In genomic region chr19:8321067-8321759, GRCh38 we compare ENCODE assay signal across 1 cellular context.
A peak's percentile ranks its signal among the peaks of the same experiment; 100 is the strongest.
TF ChIP-seq lines count a peak whose summit lies in the region.

NDUFA7 (minus strand) TSS chr19:8321375; CDS start chr19:8321358, 17 bp downstream.
RPS28 (plus strand) TSS chr19:8321496; CDS start chr19:8321531, 35 bp downstream.

TF ChIP-seq in HepG2, 621 proteins besides CTCF, POLR2A, EP300 and RAD21 (continued from another document and continues in another):
- TF ChIP-seq ZBED4 (CRISPR knock-in tag; IDR thresholded peaks at IDR 0.05; ENCODE audit: borderline replicate concordance) (no peak), MTA3 (CRISPR knock-in tag; IDR thresholded peaks at IDR 0.05) (no peak), ZNF512B (CRISPR knock-in tag; IDR thresholded peaks at IDR 0.05; ENCODE audit: borderline replicate concordance) (no peak), PLRG1 (conservative IDR thresholded peaks at IDR 0.05) (no peak), ZNF292 (CRISPR knock-in tag; IDR thresholded peaks at IDR 0.05; ENCODE audit: borderline replicate concordance, low read depth) (0 out of 2 replicates have a peak, but pooled peaks have one; percentile 28), ZNF850 (CRISPR knock-in tag; conservative IDR thresholded peaks at IDR 0.05) (peak; percentile 74; the same call in 1 of the 2 replicates), NFYB (CRISPR knock-in tag; IDR thresholded peaks at IDR 0.05) (peak; percentile 49; the same call in 1 of the 2 replicates), CREB1 (IDR thresholded peaks at IDR 0.05) (peak; percentile 90), CREB1 (CRISPR knock-in tag; IDR thresholded peaks at IDR 0.05) (peak; percentile 97), CCDC6 (CRISPR knock-in tag; IDR thresholded peaks at IDR 0.05) (no peak), ATF2 (CRISPR knock-in tag; IDR thresholded peaks at IDR 0.05) (peak; percentile 96), HDAC1 (CRISPR knock-in tag; IDR thresholded peaks at IDR 0.05) (peak; percentile 90), ATF6 (CRISPR knock-in tag; conservative IDR thresholded peaks at IDR 0.05) (no peak), THAP8 (CRISPR knock-in tag; IDR thresholded peaks at IDR 0.05; ENCODE audit: borderline replicate concordance) (no peak), ZNF577 (CRISPR knock-in tag; IDR thresholded peaks at IDR 0.05; ENCODE audit: borderline replicate concordance, low read depth) (no peak), RFXAP (CRISPR knock-in tag; IDR thresholded peaks at IDR 0.05; ENCODE audit: borderline replicate concordance) (peak; percentile 68; the same call in 1 of the 2 replicates), GTF2F1 (IDR thresholded peaks at IDR 0.05; ENCODE audit: low read length) (0 out of 2 replicates have a peak, but pooled peaks have one; percentile 84), CERS6 (CRISPR knock-in tag; IDR thresholded peaks at IDR 0.05) (no peak), KDM1A (CRISPR knock-in tag; IDR thresholded peaks at IDR 0.05) (no peak), YY1 (IDR thresholded peaks at IDR 0.05; ENCODE audit: insufficient read depth, insufficient replicate concordance, low read depth, low read length) (peak; percentile 95), ZUFSP (CRISPR knock-in tag; IDR thresholded peaks at IDR 0.05; ENCODE audit: borderline replicate concordance) (no peak), ZNF34 (CRISPR knock-in tag; IDR thresholded peaks at IDR 0.05; ENCODE audit: borderline replicate concordance) (no peak), REL (CRISPR knock-in tag; conservative IDR thresholded peaks at IDR 0.05) (no peak), PTBP1 (IDR thresholded peaks at IDR 0.05; ENCODE audit: low read depth, low read length, poor library complexity, severe bottlenecking) (peak; percentile 28), GLI4 (CRISPR knock-in tag; IDR thresholded peaks at IDR 0.05; ENCODE audit: borderline replicate concordance) (no peak), SP4 (CRISPR knock-in tag; IDR thresholded peaks at IDR 0.05) (peak; percentile 55), TEAD2 (CRISPR knock-in tag; IDR thresholded peaks at IDR 0.05) (no peak), ZNF136 (CRISPR knock-in tag; IDR thresholded peaks at IDR 0.05; ENCODE audit: low read depth) (no peak), NFE2L1 (CRISPR knock-in tag; IDR thresholded peaks at IDR 0.05; ENCODE audit: borderline replicate concordance) (no peak), SMYD3 (CRISPR knock-in tag; IDR thresholded peaks at IDR 0.05) (peak; percentile 73; the same call in 1 of the 2 replicates), MXD4 (CRISPR knock-in tag; IDR thresholded peaks at IDR 0.05) (peak; percentile 82), POGK (CRISPR knock-in tag; conservative IDR thresholded peaks at IDR 0.05) (peak; percentile 55; the same call in 1 of the 2 replicates), ZNF792 (CRISPR knock-in tag; IDR thresholded peaks at IDR 0.05) (peak; percentile 54; the same call in 1 of the 2 replicates), XBP1 (CRISPR knock-in tag; IDR thresholded peaks at IDR 0.05) (no peak), HOXA5 (CRISPR knock-in tag; IDR thresholded peaks at IDR 0.05) (peak; percentile 39; the same call in 1 of the 2 replicates), ZSCAN9 (CRISPR knock-in tag; IDR thresholded peaks at IDR 0.05; ENCODE audit: borderline replicate concordance) (peak; percentile 52; the same call in 1 of the 2 replicates), ZNF138 (CRISPR knock-in tag; IDR thresholded peaks at IDR 0.05; ENCODE audit: low read depth) (peak; percentile 96), RELA (CRISPR knock-in tag; IDR thresholded peaks at IDR 0.05) (no peak), ZNF264 (CRISPR knock-in tag; IDR thresholded peaks at IDR 0.05) (0 out of 2 replicates have a peak, but pooled peaks have one; percentile 31), ZBTB3 (CRISPR knock-in tag; IDR thresholded peaks at IDR 0.05; ENCODE audit: borderline replicate concordance, low read depth) (no peak; the same call in 1 of the 2 replicates), SETDB1 (CRISPR knock-in tag; IDR thresholded peaks at IDR 0.05; ENCODE audit: borderline replicate concordance) (no peak), NFE2L2 (IDR thresholded peaks at IDR 0.05; ENCODE audit: low read length) (no peak), RCOR2 (CRISPR knock-in tag; IDR thresholded peaks at IDR 0.05) (no peak), PLSCR1 (CRISPR knock-in tag; IDR thresholded peaks at IDR 0.05; ENCODE audit: borderline replicate concordance) (no peak), ZC3H13 (CRISPR knock-in tag; IDR thresholded peaks at IDR 0.05) (no peak), ZBTB37 (CRISPR knock-in tag; IDR thresholded peaks at IDR 0.05) (peak; percentile 73)
